1 cellular context compared by ENCODE assay signal in genomic region chr12:49131051-49131972, GRCh38.
A peak's percentile ranks its signal among the peaks of the same experiment; 100 is the strongest.
TF ChIP-seq lines count a peak whose summit lies in the region.

Gene TUBA1B (minus strand): TSS chr12:49131395. CDS start chr12:49131300, 95 bp downstream.

TF ChIP-seq in K562, 482 proteins besides CTCF, POLR2A, EP300 and RAD21 (continued from another document and continues in another):
- TF ChIP-seq DEAF1 (CRISPR knock-in tag; IDR thresholded peaks at IDR 0.05) (no peak), PYGO2 (tag; IDR thresholded peaks at IDR 0.05) (peak; percentile 39; the same call in 1 of the 2 replicates), MYNN (IDR thresholded peaks at IDR 0.05) (peak; percentile 41; the same call in 1 of the 2 replicates), MYNN (CRISPR knock-in tag; IDR thresholded peaks at IDR 0.05) (no peak), ZNF24 (IDR thresholded peaks at IDR 0.05) (no peak; the same call in 1 of the 2 replicates), THRAP3 (IDR thresholded peaks at IDR 0.05; ENCODE audit: borderline replicate concordance) (no peak; the same call in 1 of the 2 replicates), ZFPM2 (CRISPR knock-in tag; IDR thresholded peaks at IDR 0.05) (no peak), SRF (CRISPR knock-in tag; IDR thresholded peaks at IDR 0.05) (peak; percentile 9 to 58; a peak in 2 of 4 replicates), MCM3 (IDR thresholded peaks at IDR 0.05) (no peak), CHD1 (IDR thresholded peaks at IDR 0.05; ENCODE audit: low read length) (peak; percentile 98), HSF4 (CRISPR knock-in tag; IDR thresholded peaks at IDR 0.05; ENCODE audit: borderline replicate concordance) (no peak), KLF16 (IDR thresholded peaks at IDR 0.05) (no peak), ZBTB9 (CRISPR knock-in tag; IDR thresholded peaks at IDR 0.05) (no peak; the same call in 1 of the 2 replicates), U2AF1 (optimal IDR thresholded peaks at IDR 0.05; ENCODE audit: low read depth, low read length) (no peak), HDAC8 (tag; IDR thresholded peaks at IDR 0.05) (no peak), FOXK1 (CRISPR knock-in tag; IDR thresholded peaks at IDR 0.05; ENCODE audit: borderline replicate concordance) (no peak), ZBTB11 (CRISPR knock-in tag; IDR thresholded peaks at IDR 0.05) (no peak), ZNF316 (IDR thresholded peaks at IDR 0.05) (0 out of 2 replicates have a peak, but pooled peaks have one; percentile 11), ZNF589 (CRISPR knock-in tag; IDR thresholded peaks at IDR 0.05; ENCODE audit: low read depth) (no peak), ARID1B (IDR thresholded peaks at IDR 0.05) (no peak; the same call in 1 of the 2 replicates), ZNF133 (CRISPR knock-in tag; IDR thresholded peaks at IDR 0.05) (no peak), ZNF764 (CRISPR knock-in tag; IDR thresholded peaks at IDR 0.05; ENCODE audit: low read depth) (no peak), CBFA2T2 (conservative IDR thresholded peaks at IDR 0.05) (no peak), SPI1 (IDR thresholded peaks at IDR 0.05; ENCODE audit: borderline replicate concordance, low read depth, low read length) (no peak), SAFB2 (IDR thresholded peaks at IDR 0.05; ENCODE audit: borderline replicate concordance, low read depth, low read length, severe bottlenecking) (no peak), SMAD2 (IDR thresholded peaks at IDR 0.05; ENCODE audit: low read depth, low read length) (no peak), DACH1 (IDR thresholded peaks at IDR 0.05; ENCODE audit: partially characterized antibody) (no peak), CBX2 (IDR thresholded peaks at IDR 0.05; ENCODE audit: insufficient read depth, low read length, poor library complexity, severe bottlenecking) (no peak), RBM39 (optimal IDR thresholded peaks at IDR 0.05; ENCODE audit: low read depth, low read length) (no peak), CBX5 (IDR thresholded peaks at IDR 0.05; ENCODE audit: borderline replicate concordance, low read depth) (no peak), THRB (CRISPR knock-in tag; conservative IDR thresholded peaks at IDR 0.05) (0 out of 2 replicates have a peak, but pooled peaks have one; percentile 54), POLR2B (IDR thresholded peaks at IDR 0.05; ENCODE audit: low read depth, partially characterized antibody) (peak; percentile 99), ELK1 (CRISPR knock-in tag; IDR thresholded peaks at IDR 0.05) (no peak), CBFB (CRISPR knock-in tag; IDR thresholded peaks at IDR 0.05) (no peak), NONO (IDR thresholded peaks at IDR 0.05; ENCODE audit: low read depth in 2 of 2, low read length in 1 of 2) (peak; percentile 57 to 59; a peak in 3 of 4 replicates), E2F1 (CRISPR knock-in tag; IDR thresholded peaks at IDR 0.05) (no peak; the same call in 1 of the 2 replicates), NUFIP1 (IDR thresholded peaks at IDR 0.05; ENCODE audit: partially characterized antibody) (no peak), ZNF639 (CRISPR knock-in tag; conservative IDR thresholded peaks at IDR 0.05 in 1 of 2, IDR thresholded peaks at IDR 0.05 in 1 of 2) (peak in 1 of 2 experiments; percentile 37; a peak in 1 of 4 replicates), RFX7 (CRISPR knock-in tag; IDR thresholded peaks at IDR 0.05) (no peak), GABPA (tag; conservative IDR thresholded peaks at IDR 0.05; ENCODE audit: low read depth) (no peak), KDM4B (IDR thresholded peaks at IDR 0.05; ENCODE audit: borderline replicate concordance in 2 of 2, low read depth in 1 of 2) (no peak), SMAD3 (CRISPR knock-in tag; conservative IDR thresholded peaks at IDR 0.05) (no peak), ZBTB5 (IDR thresholded peaks at IDR 0.05) (no peak), EHMT2 (IDR thresholded peaks at IDR 0.05) (no peak), RBM22 (IDR thresholded peaks at IDR 0.05; ENCODE audit: low read depth, low read length, poor library complexity, severe bottlenecking) (peak; percentile 100), SP2 (IDR thresholded peaks at IDR 0.05; ENCODE audit: extremely low read depth, low read depth, low read length, poor library complexity, severe bottlenecking) (no peak), MEF2D (tag; conservative IDR thresholded peaks at IDR 0.05; ENCODE audit: low read depth) (no peak), NELFE (IDR thresholded peaks at IDR 0.05; ENCODE audit: insufficient read depth, insufficient read length) (peak; percentile 85), GATA2 (CRISPR knock-in tag; IDR thresholded peaks at IDR 0.05) (no peak), RFX1 (IDR thresholded peaks at IDR 0.05) (no peak), ZNF232 (CRISPR knock-in tag; IDR thresholded peaks at IDR 0.05) (no peak), EZH2 (IDR thresholded peaks at IDR 0.05; ENCODE audit: borderline replicate concordance, low read depth, low read length) (no peak)
- TF ChIP-seq, protein P1, sequence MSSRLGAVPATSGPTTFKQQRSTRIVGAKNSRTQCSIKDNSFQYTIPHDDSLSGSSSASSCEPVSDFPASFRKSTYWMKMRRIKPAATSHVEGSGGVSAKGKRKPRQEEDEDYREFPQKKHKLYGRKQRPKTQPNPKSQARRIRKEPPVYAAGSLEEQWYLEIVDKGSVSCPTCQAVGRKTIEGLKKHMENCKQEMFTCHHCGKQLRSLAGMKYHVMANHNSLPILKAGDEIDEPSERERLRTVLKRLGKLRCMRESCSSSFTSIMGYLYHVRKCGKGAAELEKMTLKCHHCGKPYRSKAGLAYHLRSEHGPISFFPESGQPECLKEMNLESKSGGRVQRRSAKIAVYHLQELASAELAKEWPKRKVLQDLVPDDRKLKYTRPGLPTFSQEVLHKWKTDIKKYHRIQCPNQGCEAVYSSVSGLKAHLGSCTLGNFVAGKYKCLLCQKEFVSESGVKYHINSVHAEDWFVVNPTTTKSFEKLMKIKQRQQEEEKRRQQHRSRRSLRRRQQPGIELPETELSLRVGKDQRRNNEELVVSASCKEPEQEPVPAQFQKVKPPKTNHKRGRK (tag; IDR thresholded peaks at IDR 0.05) = no peak
- TF ChIP-seq, protein P2, sequence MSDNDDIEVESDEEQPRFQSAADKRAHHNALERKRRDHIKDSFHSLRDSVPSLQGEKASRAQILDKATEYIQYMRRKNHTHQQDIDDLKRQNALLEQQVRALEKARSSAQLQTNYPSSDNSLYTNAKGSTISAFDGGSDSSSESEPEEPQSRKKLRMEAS (CRISPR knock-in tag; IDR thresholded peaks at IDR 0.05) = no peak; the same call in 1 of the 2 replicates
- TF ChIP-seq, protein P3, sequence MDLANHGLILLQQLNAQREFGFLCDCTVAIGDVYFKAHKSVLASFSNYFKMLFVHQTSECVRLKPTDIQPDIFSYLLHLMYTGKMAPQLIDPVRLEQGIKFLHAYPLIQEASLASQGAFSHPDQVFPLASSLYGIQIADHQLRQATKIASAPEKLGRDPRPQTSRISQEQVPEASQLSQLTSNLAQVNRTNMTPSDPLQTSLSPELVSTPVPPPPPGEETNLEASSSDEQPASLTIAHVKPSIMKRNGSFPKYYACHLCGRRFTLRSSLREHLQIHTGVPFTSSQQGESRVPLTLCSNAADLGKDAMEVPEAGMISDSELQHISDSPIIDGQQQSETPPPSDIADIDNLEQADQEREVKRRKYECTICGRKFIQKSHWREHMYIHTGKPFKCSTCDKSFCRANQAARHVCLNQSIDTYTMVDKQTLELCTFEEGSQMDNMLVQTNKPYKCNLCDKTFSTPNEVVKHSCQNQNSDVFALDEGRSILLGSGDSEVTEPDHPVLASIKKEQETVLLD (IDR thresholded peaks at IDR 0.05) = no peak
